Comparison of ENCODE assay signal across 32 cellular contexts in the genomic region with DNA sequence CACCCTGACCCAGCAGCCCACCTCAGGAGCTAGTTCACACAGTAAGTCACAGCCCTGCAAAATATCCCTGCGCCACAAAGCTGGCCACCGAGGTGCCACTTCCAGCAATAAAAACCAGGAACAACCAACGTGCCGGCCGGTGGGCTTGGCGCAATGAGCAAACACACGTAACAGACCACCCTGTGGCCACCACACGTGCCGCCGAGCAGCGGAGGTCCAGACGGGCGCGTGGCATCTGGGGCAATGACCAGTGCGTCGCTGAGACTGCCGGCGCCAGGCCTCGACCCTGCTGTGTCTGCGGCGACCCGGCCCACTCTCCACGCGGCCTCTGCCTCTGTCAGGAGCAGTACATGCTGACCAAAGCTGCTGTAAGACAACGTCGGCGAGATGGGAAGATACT.
"Had no signal": no experiment of that assay in that cellular context is flagged by ENCODE, and none has a peak within 500 bp of the region (broad histone marks: within the 10 kb centered on the region; RNA-seq: fewer than 3 reads in every experiment).

No MANE protein-coding gene starts in this region.

- FAIRE-seq: small intestine had no signal

- H3K79me2 ChIP-seq: parathyroid adenoma had no signal

- H3K4me3 ChIP-seq: ovary, psoas muscle, right lobe of liver, sigmoid colon, suprapubic skin, testis, tibial artery, transverse colon, upper lobe of right lung, uterus had no signal

- H3K9ac ChIP-seq: parathyroid adenoma had no signal

- H2AFZ ChIP-seq: parathyroid adenoma had no signal

- H3K27me3 Mint-ChIP-seq: naive B cell; naive thymus-derived CD8-positive, alpha-beta T cell; natural killer cell treated with Interleukin-12 subunit alpha and Interleukin-12 subunit beta and Interleukin-15 and Interleukin-18, amount 100 ng/mL, for 72 hours; progenitor cell of endocrine pancreas; stimulated activated memory B cell treated with anti-CD40 and anti-IgM and Interleukin-4, amounts not matched to agents 10 μg/mL and 1 μg/mL and 100 μg/mL, for 72 hours; stimulated activated naive CD8-positive, alpha-beta T cell treated with anti-CD3 and anti-CD28 coated beads, Interleukin-15, amount 100 ng/mL, for 72 hours; type B pancreatic cell had no signal

- H3K36me3 ChIP-seq: neutrophil, ovary, upper lobe of right lung, uterus had no signal

- H3K9me3 ChIP-seq: neutrophil, ovary, testis had no signal

- H3K27me3 ChIP-seq: neutrophil, ovary, right lobe of liver, sigmoid colon, suprapubic skin, testis, tibial artery, transverse colon, upper lobe of right lung, uterus had no signal

- DNase-seq: naive B cell; naive thymus-derived CD8-positive, alpha-beta T cell; nephron progenitor cell; nucleus accumbens; ovary; right cardiac atrium; right lobe of liver; sigmoid colon; small intestine; stimulated activated CD4-positive, alpha-beta T cell treated with anti-CD3 and anti-CD28 coated beads, Interleukin-12 subunit alpha, Interleukin-12 subunit beta, amount 100 ng/mL, for 4 hours; stimulated activated CD4-positive, alpha-beta T cell treated with anti-CD3 and anti-CD28 coated beads, Interleukin-1b, Interleukin-23, amount 100 ng/mL, for 48 hours; stimulated activated CD4-positive, alpha-beta T cell treated with anti-CD3 and anti-CD28 coated beads, Interleukin-4, amount 100 ng/mL, for 1 hour; stimulated activated CD4-positive, alpha-beta T cell treated with anti-CD3 and anti-CD28 coated beads, Interleukin-4, amount 100 ng/mL, for 4 hours; stimulated activated CD8-positive, alpha-beta memory T cell treated with anti-CD3 and anti-CD28 coated beads, Interleukin-4, amount 100 ng/mL, for 48 hours; stimulated activated naive CD4-positive, alpha-beta T cell; stimulated activated naive CD8-positive, alpha-beta T cell treated with anti-CD3 and anti-CD28 coated beads, Interleukin-15, amount 100 ng/mL, for 72 hours; stimulated activated naive CD8-positive, alpha-beta T cell treated with anti-CD3 and anti-CD28 coated beads, Interleukin-15, Interleukin-2, amounts not matched to agents 100 U/mL and 50 U/mL, for 24 hours; substantia nigra; testis; tibial artery; transverse colon; upper lobe of right lung; uterus had no signal

- H3K4me3 Mint-ChIP-seq: naive B cell; natural killer cell treated with Interleukin-12 subunit alpha and Interleukin-12 subunit beta and Interleukin-15 and Interleukin-18, amount 100 ng/mL, for 72 hours; nephron progenitor cell; neural crest cell; stimulated activated memory B cell treated with anti-CD40 and anti-IgM and Interleukin-4, amounts not matched to agents 10 μg/mL and 1 μg/mL and 100 μg/mL, for 72 hours; stimulated activated naive CD8-positive, alpha-beta T cell treated with anti-CD3 and anti-CD28 coated beads, Interleukin-15, amount 100 ng/mL, for 72 hours; type B pancreatic cell had no signal

- H3K4me1 Mint-ChIP-seq: nephron progenitor cell, neural crest cell had no signal

- H3K4me1 ChIP-seq: parathyroid adenoma, psoas muscle, right lobe of liver, sigmoid colon, suprapubic skin, testis, tibial artery, transverse colon, upper lobe of right lung, uterus had no signal

- H3K27ac Mint-ChIP-seq: naive B cell; natural killer cell treated with Interleukin-12 subunit alpha and Interleukin-12 subunit beta and Interleukin-15 and Interleukin-18, amount 100 ng/mL, for 72 hours; progenitor cell of endocrine pancreas; stimulated activated memory B cell treated with anti-CD40 and anti-IgM and Interleukin-4, amounts not matched to agents 10 μg/mL and 1 μg/mL and 100 μg/mL, for 72 hours; type B pancreatic cell had no signal

- H3K27ac ChIP-seq: neutrophil, ovary, parathyroid adenoma, psoas muscle, right lobe of liver, sigmoid colon, suprapubic skin, testis, tibial artery, transverse colon, upper lobe of right lung, uterus had no signal
